9 cellular contexts compared by ENCODE assay signal in genomic region chr6:13261464-13261994, GRCh38.
A peak's percentile ranks its signal among the peaks of the same experiment; 100 is the strongest.
DNase-seq lines count a peak whose midpoint lies in the region; ATAC-seq, FAIRE-seq and TF ChIP-seq lines count a peak whose summit lies in the region.
"Had no signal": no experiment of that assay in that cellular context is flagged by ENCODE, and none has a peak within 500 bp of the region (broad histone marks: within the 10 kb centered on the region; RNA-seq: fewer than 3 reads in every experiment).

No MANE protein-coding gene starts in this region.

- TF ChIP-seq CTCF in HL-60 (IDR thresholded peaks at IDR 0.05; ENCODE audit: insufficient read depth, low read length): no peak
- no peak for TF ChIP-seq CTCF in tibial artery (IDR thresholded peaks at IDR 0.05)

- H3K36me3 ChIP-seq in tibial artery: peaks cover 0 to 16% (median 2%) of the 10 kb centered on the region in 3 donors

- FAIRE-seq in GM18507 (lab: Jason Lieb, UNC): peak; percentile 96

- intact Hi-C loops in tibial artery (cut with DNase I; ENCODE audit: low total_unique reads): no loop called here

- ATAC-seq in GM21576 (IDR thresholded peaks at IDR 0.05; ENCODE audit: unreplicated experiment) (peak; percentile 50), HG02970 (IDR thresholded peaks at IDR 0.05; ENCODE audit: low FRiP score, unreplicated experiment) (no peak)
- ATAC-seq in activated naive CD4-positive, alpha-beta T cell treated with anti-CD3 and anti-CD28 coated beads, Interleukin-2, amount 50 U/mL, for 72 hours: no peak

- no peak overlapping the region for H3K27ac Mint-ChIP-seq in activated naive CD4-positive, alpha-beta T cell treated with anti-CD3 and anti-CD28 coated beads, Interleukin-2, amount 50 U/mL, for 72 hours
- H3K27ac Mint-ChIP-seq: T-helper 2 cell treated with Interferon-gamma antibody and Interleukin-4, amounts not matched to agents 5 μg/mL and 100 μg/mL, for 36 hours had no signal

- H3K27ac ChIP-seq in HL-60 (replicated peaks) (peak overlapping the region; percentile 57), tibial artery (no peak overlapping the region)

- H3K4me3 ChIP-seq in HL-60 (replicated peaks; ENCODE audit: insufficient read depth, low read length): no peak overlapping the region
- H3K4me3 ChIP-seq in tibial artery: no peak overlapping the region

- no peak for DNase-seq in GM18507 (ENCODE audit: extremely low spot score, insufficient read length, low read depth)
- DNase-seq in HL-60 (ENCODE audit: low read depth in 1 of 2, low spot score in 1 of 2): peak; percentile 65 to 70
- peak; percentile 52 for DNase-seq in globus pallidus (ENCODE audit: low spot score)
- no peak for DNase-seq in tibial artery
- DNase-seq in activated naive CD4-positive, alpha-beta T cell treated with anti-CD3 and anti-CD28 coated beads, Interleukin-2, amount 50 U/mL, for 72 hours (ENCODE audit: low spot score in 2 of 2): no peak
- DNase-seq in NCI-H1417 treated with DMSO at 0.1 percent for 48 hours (lab: John Stamatoyannopoulos, UW): no peak

- H3K9me3 Mint-ChIP-seq in activated naive CD4-positive, alpha-beta T cell treated with anti-CD3 and anti-CD28 coated beads, Interleukin-2, amount 50 U/mL, for 72 hours: peaks cover 4 to 5% of the 10 kb centered on the region in 2 donors
- H3K9me3 Mint-ChIP-seq: T-helper 2 cell treated with Interferon-gamma antibody and Interleukin-4, amounts not matched to agents 5 μg/mL and 100 μg/mL, for 36 hours had no signal

- H3K4me1 ChIP-seq in tibial artery: peaks cover 0 to 6% (median 0%) of the 10 kb centered on the region in 4 donors

- H3K36me3 Mint-ChIP-seq in activated naive CD4-positive, alpha-beta T cell treated with anti-CD3 and anti-CD28 coated beads, Interleukin-2, amount 50 U/mL, for 72 hours: no peaks in the 10 kb centered on the region

- H3K27me3 ChIP-seq in HL-60 (ENCODE audit: insufficient read depth, poor library complexity, severe bottlenecking) (no peaks in the 10 kb centered on the region), tibial artery (no peaks in the 10 kb centered on the region)

- peaks cover 0 to 6% (median 0%) of the 10 kb centered on the region in 3 donors for H3K9me3 ChIP-seq in tibial artery

Comparison
In these comparisons a context has a peak if more than half of its experiments do, and no peak if none do; other contexts are left out.
1. DNase-seq: peak in HL-60 (2 of 2) and globus pallidus (single experiment); none in GM18507 (single experiment), tibial artery (0 of 2), activated naive CD4-positive, alpha-beta T cell treated with anti-CD3 and anti-CD28 coated beads, Interleukin-2, amount 50 U/mL, for 72 hours (0 of 2) and NCI-H1417 treated with DMSO at 0.1 percent for 48 hours (single experiment).